Comparison of ENCODE assay signal across 1 cellular context in genomic region chr16:12257926-12258561, GRCh38.
TF ChIP-seq lines count a peak whose summit lies in the region.

No MANE protein-coding gene starts in this region.

TF ChIP-seq in HepG2, 621 proteins besides CTCF, POLR2A, EP300 and RAD21 (continued from another document and continues in another):
- TF ChIP-seq ZBTB38 (CRISPR knock-in tag; IDR thresholded peaks at IDR 0.05) (peak; percentile 96), MEF2D (CRISPR knock-in tag; IDR thresholded peaks at IDR 0.05) (peak; percentile 89), ZNF614 (CRISPR knock-in tag; IDR thresholded peaks at IDR 0.05; ENCODE audit: borderline replicate concordance) (peak; percentile 81; the same call in 1 of the 2 replicates), IRX3 (CRISPR knock-in tag; IDR thresholded peaks at IDR 0.05; ENCODE audit: borderline replicate concordance, low read depth) (peak; percentile 64; the same call in 1 of the 2 replicates), PAX8 (CRISPR knock-in tag; IDR thresholded peaks at IDR 0.05; ENCODE audit: borderline replicate concordance) (no peak), ZBED4 (CRISPR knock-in tag; IDR thresholded peaks at IDR 0.05; ENCODE audit: borderline replicate concordance) (peak; percentile 58; the same call in 1 of the 2 replicates), BCLAF1 (IDR thresholded peaks at IDR 0.05) (no peak), ZNF17 (CRISPR knock-in tag; IDR thresholded peaks at IDR 0.05) (no peak), BORCS8-MEF2B (CRISPR knock-in tag; IDR thresholded peaks at IDR 0.05) (peak; percentile 98), RARA (CRISPR knock-in tag; IDR thresholded peaks at IDR 0.05) (peak; percentile 76), RARG (CRISPR knock-in tag; IDR thresholded peaks at IDR 0.05; ENCODE audit: low read depth) (no peak), FOXO4 (CRISPR knock-in tag; conservative IDR thresholded peaks at IDR 0.05) (no peak), NCOA5 (CRISPR knock-in tag; IDR thresholded peaks at IDR 0.05) (no peak), ATF7-NPFF (CRISPR knock-in tag; IDR thresholded peaks at IDR 0.05; ENCODE audit: low read depth) (no peak), ZMYM3 (CRISPR knock-in tag; IDR thresholded peaks at IDR 0.05) (peak; percentile 95), HOXA7 (CRISPR knock-in tag; IDR thresholded peaks at IDR 0.05) (no peak), SP5 (CRISPR knock-in tag; IDR thresholded peaks at IDR 0.05; ENCODE audit: borderline replicate concordance, low read depth) (peak; percentile 19; the same call in 1 of the 2 replicates), ZNF563 (CRISPR knock-in tag; IDR thresholded peaks at IDR 0.05) (no peak), NBN (conservative IDR thresholded peaks at IDR 0.05) (no peak), HNRNPH1 (optimal IDR thresholded peaks at IDR 0.05; ENCODE audit: low read depth, low read length) (peak; percentile 40), TCF7L2 (IDR thresholded peaks at IDR 0.05; ENCODE audit: low read depth, low read length) (no peak), ZZZ3 (CRISPR knock-in tag; IDR thresholded peaks at IDR 0.05; ENCODE audit: borderline replicate concordance) (no peak), ZNF446 (CRISPR knock-in tag; IDR thresholded peaks at IDR 0.05) (no peak), ZNF451 (CRISPR knock-in tag; IDR thresholded peaks at IDR 0.05) (peak; percentile 91), HNF4A (CRISPR knock-in tag; IDR thresholded peaks at IDR 0.05) (peak; percentile 53), TCF7 (IDR thresholded peaks at IDR 0.05; ENCODE audit: low read depth) (peak; percentile 49; the same call in 1 of the 2 replicates), FOXP4 (CRISPR knock-in tag; IDR thresholded peaks at IDR 0.05) (peak; percentile 83), IRF2 (CRISPR knock-in tag; IDR thresholded peaks at IDR 0.05) (peak; percentile 97), ZNF878 (CRISPR knock-in tag; IDR thresholded peaks at IDR 0.05) (peak; percentile 94), BRD4 (CRISPR knock-in tag; IDR thresholded peaks at IDR 0.05) (no peak), ZNF276 (CRISPR knock-in tag; IDR thresholded peaks at IDR 0.05; ENCODE audit: low read depth) (0 out of 2 replicates have a peak, but pooled peaks have one; percentile 55), ZBTB20 (CRISPR knock-in tag; IDR thresholded peaks at IDR 0.05; ENCODE audit: borderline replicate concordance, low read depth) (peak; percentile 60; the same call in 1 of the 2 replicates), ZBTB40 (IDR thresholded peaks at IDR 0.05) (no peak), ZBTB40 (CRISPR knock-in tag; IDR thresholded peaks at IDR 0.05) (peak; percentile 89), SMARCC2 (IDR thresholded peaks at IDR 0.05) (no peak), ZNF639 (CRISPR knock-in tag; conservative IDR thresholded peaks at IDR 0.05) (0 out of 2 replicates have a peak, but pooled peaks have one; percentile 36), ZNF619 (CRISPR knock-in tag; IDR thresholded peaks at IDR 0.05) (0 out of 2 replicates have a peak, but pooled peaks have one; percentile 52), ZNF556 (CRISPR knock-in tag; IDR thresholded peaks at IDR 0.05; ENCODE audit: borderline replicate concordance) (peak; percentile 86; the same call in 1 of the 2 replicates), MAFG (CRISPR knock-in tag; IDR thresholded peaks at IDR 0.05) (no peak)
